Comparison of ENCODE assay signal across 8 cellular contexts in the genomic region with DNA sequence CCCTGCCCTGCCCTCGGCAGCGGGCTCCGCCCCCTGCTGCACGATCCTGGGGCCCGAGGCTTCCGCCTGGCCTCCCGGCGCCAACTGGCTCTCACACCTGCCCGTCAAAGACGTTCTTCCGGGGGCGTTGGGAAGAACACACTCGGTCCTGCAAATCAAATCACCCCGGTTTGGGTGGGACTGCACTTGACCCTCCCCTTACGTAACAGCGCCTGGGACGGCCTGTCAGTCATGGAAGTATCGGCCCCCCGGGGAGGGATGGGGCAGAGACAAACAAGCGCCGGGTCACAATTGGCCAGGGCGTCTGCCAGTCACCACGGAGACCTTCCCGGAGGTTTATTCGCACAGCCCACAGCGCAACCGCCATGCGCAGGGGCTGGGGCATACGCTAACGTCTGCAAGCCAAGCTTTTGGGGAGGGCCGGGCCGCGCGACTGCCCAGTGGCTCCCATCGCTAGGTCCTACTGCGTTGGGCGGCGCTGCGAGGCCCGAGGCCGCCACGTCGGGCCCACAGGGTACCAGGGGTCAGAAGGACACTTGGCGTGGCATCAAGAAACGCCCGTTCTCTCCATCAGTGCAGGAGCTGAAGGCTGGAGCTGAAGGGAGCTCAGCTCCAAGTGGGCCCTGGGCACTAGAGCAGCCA. TPM values are rescaled to one million over a fixed set of nuclear protein-coding genes. Genes with fewer than 3 reads are reported as not detected.
A peak's percentile ranks its signal among the peaks of the same experiment; 100 is the strongest.
DNase-seq lines count a peak whose midpoint lies in the region; ATAC-seq and TF ChIP-seq lines count a peak whose summit lies in the region.

No MANE protein-coding gene starts in this region.

- peaks cover 10% of the 10 kb centered on the region for H3K4me1 ChIP-seq in fibroblast of lung (ENCODE audit: control insufficient read depth, extremely low read depth, insufficient read depth, low read length)
- H3K4me1 ChIP-seq in naive thymus-derived CD4-positive, alpha-beta T cell (ENCODE audit: control insufficient read depth in 2 of 2, insufficient read depth in 2 of 2, low read length in 2 of 2), result peaks cover 25 to 38% of the 10 kb centered on the region in 2 donors

- peaks cover 13% of the 10 kb centered on the region for H3K36me3 Mint-ChIP-seq in activated T-helper 2 cell treated with anti-CD3 and anti-CD28 coated beads, Interferon-gamma antibody, Interleukin-2, Interleukin-4, amounts not matched to agents 10 μg/mL and 5 μg/mL and 100 μg/mL, durations not matched to agents 14 hours and 24 hours and 36 hours (ENCODE audit: low read depth)
- peaks cover 0 to 29% (median 14%) of the 10 kb centered on the region in 5 donors for H3K36me3 Mint-ChIP-seq in naive thymus-derived CD4-positive, alpha-beta T cell
- H3K36me3 Mint-ChIP-seq in stimulated activated memory B cell treated with anti-CD40 and anti-IgM and Interleukin-4, amounts not matched to agents 10 μg/mL and 1 μg/mL and 100 μg/mL, for 72 hours, result no peaks in the 10 kb centered on the region

- H3K4me1 Mint-ChIP-seq in activated T-helper 2 cell treated with anti-CD3 and anti-CD28 coated beads, Interferon-gamma antibody, Interleukin-2, Interleukin-4, amounts not matched to agents 10 μg/mL and 5 μg/mL and 100 μg/mL, durations not matched to agents 14 hours and 24 hours and 36 hours (ENCODE audit: low read depth), result peaks cover 45% of the 10 kb centered on the region
- peaks cover 36 to 54% (median 45%) of the 10 kb centered on the region in 7 donors for H3K4me1 Mint-ChIP-seq in naive thymus-derived CD4-positive, alpha-beta T cell
- peaks cover 28% of the 10 kb centered on the region for H3K4me1 Mint-ChIP-seq in stimulated activated memory B cell treated with anti-CD40 and anti-IgM and Interleukin-4, amounts not matched to agents 10 μg/mL and 1 μg/mL and 100 μg/mL, for 72 hours

- intact Hi-C loops in activated T-helper 2 cell treated with anti-CD3 and anti-CD28 coated beads, Interferon-gamma antibody, Interleukin-2, Interleukin-4, amounts not matched to agents 10 μg/mL and 5 μg/mL and 100 μg/mL, durations not matched to agents 14 hours and 24 hours and 36 hours (cut with micrococcal nuclease), result loop anchor here (1.0 to 5.0 kb wide), 5 partner anchors 45 to 373 kb away; partner anchors contain the start of gene RPGRIP1L
- intact Hi-C loops in naive thymus-derived CD4-positive, alpha-beta T cell (cut with micrococcal nuclease), result loop anchor here (1.0 to 5.0 kb wide), 12 partner anchors 15 to 449 kb away; partner anchors contain the start of genes FTO (in 2 of the 2) and CHD9 (in 1 of the 2)

- H3K9me3 ChIP-seq in fibroblast of lung (ENCODE audit: control insufficient read depth, insufficient read depth, low read depth, low read length), result no peaks in the 10 kb centered on the region
- H3K9me3 ChIP-seq in naive thymus-derived CD4-positive, alpha-beta T cell (ENCODE audit: control insufficient read depth in 2 of 3, low read length in 3 of 3), result no peaks in the 10 kb centered on the region

- H3K4me2 ChIP-seq in fibroblast of lung (ENCODE audit: extremely low read depth, insufficient read depth, low read length), result peak overlapping the region; percentile 84

- CTCF ChIA-PET in naive thymus-derived CD4-positive, alpha-beta T cell (lab: Charles Lee), result interaction anchor here (0.9 to 1.3 kb wide), 3 partner anchors 28 to 68 kb away, joined by 3 to 5 read pairs (median 4); no protein-coding TSS in a partner anchor

- H3K27ac Mint-ChIP-seq in activated T-helper 2 cell treated with anti-CD3 and anti-CD28 coated beads, Interferon-gamma antibody, Interleukin-2, Interleukin-4, amounts not matched to agents 10 μg/mL and 5 μg/mL and 100 μg/mL, durations not matched to agents 14 hours and 24 hours and 36 hours, result peak overlapping the region; percentile 91
- peak overlapping the region; percentile 82 to 98 (median 92) for H3K27ac Mint-ChIP-seq in naive thymus-derived CD4-positive, alpha-beta T cell
- peak overlapping the region; percentile 90 for H3K27ac Mint-ChIP-seq in stimulated activated memory B cell treated with anti-CD40 and anti-IgM and Interleukin-4, amounts not matched to agents 10 μg/mL and 1 μg/mL and 100 μg/mL, for 72 hours

- POLR2A ChIA-PET in naive thymus-derived CD4-positive, alpha-beta T cell (lab: Charles Lee), result interaction anchor here (0.6 to 4.8 kb wide), 14 partner anchors 11 to 220 kb away, joined by 3 to 136 read pairs (median 6); partner anchors contain the start of gene RBL2

- 0 out of 2 replicates have a peak, but pooled peaks have one; percentile 10 for TF ChIP-seq CTCF in LNCaP clone FGC (IDR thresholded peaks at IDR 0.05; ENCODE audit: control insufficient read depth, extremely low read depth, insufficient read depth)
- no peak for TF ChIP-seq CTCF in fibroblast of lung (conservative IDR thresholded peaks at IDR 0.05 in 1 of 2, IDR thresholded peaks at IDR 0.05 in 1 of 2; ENCODE audit: low read depth in 1 of 2, low read length in 2 of 2)

- peak; percentile 94 for ATAC-seq in naive thymus-derived CD4-positive, alpha-beta T cell
- ATAC-seq in stimulated activated memory B cell treated with anti-CD40 and anti-IgM and Interleukin-4, amounts not matched to agents 10 μg/mL and 1 μg/mL and 100 μg/mL, for 72 hours, result peak; percentile 98

- H2AFZ ChIP-seq in fibroblast of lung (ENCODE audit: low read length), result peak overlapping the region; percentile 68

- no peaks in the 10 kb centered on the region for H3K79me2 ChIP-seq in fibroblast of lung (ENCODE audit: control insufficient read depth, insufficient read depth, low read length)

- H3K9ac ChIP-seq in fibroblast of lung (ENCODE audit: insufficient read depth, low read length), result peak overlapping the region; percentile 72

- DNase-seq in EL, result peak; percentile 100
- DNase-seq in H4 (ENCODE audit: low spot score), result peak; percentile 100
- peak; percentile 100 for DNase-seq in LNCaP clone FGC (ENCODE audit: low read depth)
- peak; percentile 100 for DNase-seq in RPMI8226
- DNase-seq in activated T-helper 2 cell treated with anti-CD3 and anti-CD28 coated beads, Interferon-gamma antibody, Interleukin-2, Interleukin-4, amounts not matched to agents 10 μg/mL and 5 μg/mL and 100 μg/mL, durations not matched to agents 14 hours and 24 hours and 36 hours (ENCODE audit: low spot score), result peak; percentile 100
- peak; percentile 100 for DNase-seq in fibroblast of lung (ENCODE audit: low read depth in 2 of 2)
- peak; percentile 94 to 100 (median 100) for DNase-seq in naive thymus-derived CD4-positive, alpha-beta T cell

- H3K27me3 ChIP-seq in fibroblast of lung (ENCODE audit: control insufficient read depth, insufficient read depth, low read length), result no peaks in the 10 kb centered on the region
- no peaks in the 10 kb centered on the region for H3K27me3 ChIP-seq in naive thymus-derived CD4-positive, alpha-beta T cell (ENCODE audit: control insufficient read depth in 2 of 2, insufficient read depth in 2 of 2, low read length in 2 of 2)

- no peaks in the 10 kb centered on the region for H4K20me1 ChIP-seq in fibroblast of lung (ENCODE audit: control insufficient read depth, extremely low read depth, insufficient read depth, low read length)

- H3K27me3 Mint-ChIP-seq in activated T-helper 2 cell treated with anti-CD3 and anti-CD28 coated beads, Interferon-gamma antibody, Interleukin-2, Interleukin-4, amounts not matched to agents 10 μg/mL and 5 μg/mL and 100 μg/mL, durations not matched to agents 14 hours and 24 hours and 36 hours (ENCODE audit: low read depth), result no peaks in the 10 kb centered on the region
- no peaks in the 10 kb centered on the region for H3K27me3 Mint-ChIP-seq in naive thymus-derived CD4-positive, alpha-beta T cell
- no peaks in the 10 kb centered on the region for H3K27me3 Mint-ChIP-seq in stimulated activated memory B cell treated with anti-CD40 and anti-IgM and Interleukin-4, amounts not matched to agents 10 μg/mL and 1 μg/mL and 100 μg/mL, for 72 hours

- peak overlapping the region; percentile 88 for H3K4me3 Mint-ChIP-seq in activated T-helper 2 cell treated with anti-CD3 and anti-CD28 coated beads, Interferon-gamma antibody, Interleukin-2, Interleukin-4, amounts not matched to agents 10 μg/mL and 5 μg/mL and 100 μg/mL, durations not matched to agents 14 hours and 24 hours and 36 hours (ENCODE audit: low read depth)
- H3K4me3 Mint-ChIP-seq in naive thymus-derived CD4-positive, alpha-beta T cell, result peak overlapping the region; percentile 86 to 97 (median 94)
- peak overlapping the region; percentile 97 for H3K4me3 Mint-ChIP-seq in stimulated activated memory B cell treated with anti-CD40 and anti-IgM and Interleukin-4, amounts not matched to agents 10 μg/mL and 1 μg/mL and 100 μg/mL, for 72 hours

- peak overlapping the region; percentile 81 for H3K27ac ChIP-seq in fibroblast of lung (ENCODE audit: insufficient read depth, low read length)
- H3K27ac ChIP-seq in naive thymus-derived CD4-positive, alpha-beta T cell (ENCODE audit: low read depth, low read length), result peak overlapping the region; percentile 79

- no peaks in the 10 kb centered on the region for H3K36me3 ChIP-seq in fibroblast of lung (ENCODE audit: control insufficient read depth, insufficient read depth, low read length)
- H3K36me3 ChIP-seq in naive thymus-derived CD4-positive, alpha-beta T cell (ENCODE audit: control insufficient read depth in 2 of 3, insufficient read depth in 3 of 3, low read length in 3 of 3), result peaks cover 0 to 9% (median 0%) of the 10 kb centered on the region in 3 experiments

- H3K9me3 Mint-ChIP-seq in activated T-helper 2 cell treated with anti-CD3 and anti-CD28 coated beads, Interferon-gamma antibody, Interleukin-2, Interleukin-4, amounts not matched to agents 10 μg/mL and 5 μg/mL and 100 μg/mL, durations not matched to agents 14 hours and 24 hours and 36 hours, result no peaks in the 10 kb centered on the region
- peaks cover 0 to 1% (median 0%) of the 10 kb centered on the region in 11 donors for H3K9me3 Mint-ChIP-seq in naive thymus-derived CD4-positive, alpha-beta T cell
- no peaks in the 10 kb centered on the region for H3K9me3 Mint-ChIP-seq in stimulated activated memory B cell treated with anti-CD40 and anti-IgM and Interleukin-4, amounts not matched to agents 10 μg/mL and 1 μg/mL and 100 μg/mL, for 72 hours

- H3K4me3 ChIP-seq in LNCaP clone FGC (ENCODE audit: low read depth, low read length) (peak overlapping the region; percentile 81), fibroblast of lung (replicated peaks in 1 of 4; ENCODE audit: control extremely low read depth in 1 of 4, insufficient read depth in 1 of 4, low read depth in 3 of 4, low read length in 4 of 4) (peak overlapping the region; percentile 48 to 79 (median 54))
- H3K4me3 ChIP-seq in naive thymus-derived CD4-positive, alpha-beta T cell (ENCODE audit: low read length), result peak overlapping the region; percentile 66

RNA-seq across cellular contexts. Expression of gene AKTIP, which starts 0.4 kb away (rescaled TPM):
- 13.7 and 17.1 TPM in 2 replicates for total RNA-seq in H4 (2014; rRNA removed; shearing (Covaris generic))
- 17.1 and 20.5 TPM in 2 replicates for total RNA-seq in activated T-helper 2 cell treated with anti-CD3 and anti-CD28 coated beads, Interferon-gamma antibody, Interleukin-2, Interleukin-4, amounts not matched to agents 10 μg/mL and 5 μg/mL and 100 μg/mL, durations not matched to agents 14 hours and 24 hours and 36 hours
- 16.7 and 21.3 TPM in 2 replicates for total RNA-seq in fibroblast of lung
- 23.2 and 28.0 TPM in 2 replicates for polyA plus RNA-seq in fibroblast of lung
- 18.2 and 20.3 TPM in 2 replicates for polyA plus RNA-seq in fibroblast of lung (2012)
- polyA minus RNA-seq in fibroblast of lung (ENCODE audit: low replicate concordance), result 2.1 and 8.1 TPM in 2 replicates
- total RNA-seq in naive thymus-derived CD4-positive, alpha-beta T cell, result 100 to 1,000 TPM in 2 of 5 experiments, 10 to 100 TPM in 3; 42.9 to 122 (median 66.7) TPM
- 100 to 1,000 TPM; 102 to 130 TPM for polyA plus RNA-seq in naive thymus-derived CD4-positive, alpha-beta T cell

Comparison
In these comparisons a context has a peak if more than half of its experiments do, and no peak if none do; other contexts are left out.
1. Peak in every context shown above with its lines: DNase-seq, ATAC-seq, H3K4me3 ChIP-seq and H3K27ac ChIP-seq.